ENCODE assay signal across 14 cellular contexts in the genomic region with DNA sequence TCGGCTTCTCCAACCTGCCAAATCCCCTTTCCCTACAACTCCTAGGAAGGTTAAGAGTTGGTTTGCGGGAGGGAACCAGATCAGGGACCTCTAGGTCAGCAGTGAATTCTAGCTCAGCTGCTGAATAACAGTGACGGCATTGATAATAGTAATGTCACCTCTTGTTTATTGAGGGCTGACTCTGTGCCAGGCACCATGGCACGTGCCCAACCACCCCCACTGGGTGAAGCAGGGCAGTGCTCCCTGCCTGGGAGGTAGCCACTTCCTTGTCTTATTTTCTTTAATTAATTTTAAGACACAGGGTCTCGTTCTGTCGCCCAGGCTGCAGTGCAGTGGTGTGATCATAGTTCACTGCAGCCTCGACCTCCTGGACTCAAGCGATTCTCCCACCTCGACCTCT. TPM values are rescaled to one million over a fixed set of nuclear protein-coding genes. Genes with fewer than 3 reads are reported as not detected.
A peak's percentile ranks its signal among the peaks of the same experiment; 100 is the strongest.
DNase-seq lines count a peak whose midpoint lies in the region; ATAC-seq and TF ChIP-seq lines count a peak whose summit lies in the region.
"Had no signal": no experiment of that assay in that cellular context is flagged by ENCODE, and none has a peak within 500 bp of the region (broad histone marks: within the 10 kb centered on the region; RNA-seq: fewer than 3 reads in every experiment).

No MANE protein-coding gene starts in this region.

- no peaks in the 10 kb centered on the region for H4K20me1 ChIP-seq in KMS-11 (ENCODE audit: insufficient read depth)

- H3K4me3 ChIP-seq in KMS-11 (IDR thresholded peaks at IDR 0.05; ENCODE audit: insufficient read depth, low read depth, low read length) (no peak overlapping the region), mesenchymal stem cell (ENCODE audit: insufficient read depth in 1 of 2, low read depth in 1 of 2, low read length in 2 of 2) (peak overlapping the region in 1 of 2 experiments; percentile 40)

- in situ Hi-C loops in ACHN (cut with HindIII; ENCODE audit: low pct_ligation_motif_present, low pct_unique_long_range_greater_than_20kb, low sequenced_read_pairs) = no loop called here

- H3K36me3 ChIP-seq in KMS-11 (ENCODE audit: insufficient read depth) = no peaks in the 10 kb centered on the region
- no peaks in the 10 kb centered on the region for H3K36me3 ChIP-seq in mesenchymal stem cell (ENCODE audit: control insufficient read depth in 1 of 2, insufficient read depth in 2 of 2, low read depth in 1 of 2, low read length in 2 of 2)

- no peaks in the 10 kb centered on the region for H3K79me2 ChIP-seq in KMS-11 (ENCODE audit: insufficient read depth, low read depth)

- H3K4me2 ChIP-seq in KMS-11 (peak overlapping the region; percentile 38; the same call in 1 of the 2 replicates), mesenchymal stem cell (ENCODE audit: low read length, poor library complexity, severe bottlenecking) (no peak overlapping the region)

- H3K9me3 ChIP-seq in mesenchymal stem cell (ENCODE audit: control insufficient read depth, low read length) = no peaks in the 10 kb centered on the region

- H3K27me3 Mint-ChIP-seq in MCF 10A (ENCODE audit: insufficient read depth, unreplicated experiment) = no peaks in the 10 kb centered on the region
- H3K27me3 Mint-ChIP-seq in activated CD8-positive, alpha-beta memory T cell treated with anti-CD3 and anti-CD28 coated beads, Interleukin-2, amount 10 ng/mL, durations not matched to agents 7 days and 5 days = peaks cover 20% of the 10 kb centered on the region

- H2AFZ ChIP-seq in KMS-11 (ENCODE audit: low read depth) = no peak overlapping the region
- no peak overlapping the region for H2AFZ ChIP-seq in mesenchymal stem cell (ENCODE audit: low read depth, low read length)

- intact Hi-C loops in MCF 10A (cut with micrococcal nuclease) = no loop called here

- H4K91ac ChIP-seq in mesenchymal stem cell (ENCODE audit: low read length) = no peak overlapping the region

- H3K14ac ChIP-seq in mesenchymal stem cell (ENCODE audit: low read length in 2 of 2) = peak overlapping the region in 1 of 2 experiments; percentile 56

- no peaks in the 10 kb centered on the region for H3K27me3 ChIP-seq in KMS-11 (ENCODE audit: insufficient read depth, low read depth)
- no peaks in the 10 kb centered on the region for H3K27me3 ChIP-seq in mesenchymal stem cell (ENCODE audit: control insufficient read depth in 1 of 2, insufficient read depth in 1 of 2, low read length in 2 of 2)

- H2BK15ac ChIP-seq in mesenchymal stem cell (ENCODE audit: low read depth, poor library complexity, severe bottlenecking) = peak overlapping the region; percentile 15

- H2BK12ac ChIP-seq in mesenchymal stem cell (ENCODE audit: low read length in 2 of 2) = peak overlapping the region in 1 of 2 experiments; percentile 97

- POLR2A ChIA-PET in MCF 10A (lab: Yijun Ruan, JAX) = interaction anchor here (0.5 to 1.5 kb wide), 14 partner anchors 14 to 468 kb away, joined by 3 to 14 read pairs (median 4); a partner anchor contains a TSS

- H3K23ac ChIP-seq in mesenchymal stem cell (ENCODE audit: low read length in 2 of 2) = no peak overlapping the region

- H2BK120ac ChIP-seq in mesenchymal stem cell (ENCODE audit: low read depth, low read length) = peak overlapping the region; percentile 80

- peak overlapping the region; percentile 59 for H3K4me3 Mint-ChIP-seq in MCF 10A (ENCODE audit: unreplicated experiment)
- H3K4me3 Mint-ChIP-seq in activated CD8-positive, alpha-beta memory T cell treated with anti-CD3 and anti-CD28 coated beads, Interleukin-2, amount 10 ng/mL, durations not matched to agents 7 days and 5 days = no peak overlapping the region
- H3K4me3 Mint-ChIP-seq: activated CD4-positive, alpha-beta T cell treated with anti-CD3 and anti-CD28 coated beads, Interleukin-2, amount 10 ng/mL, durations not matched to agents 7 days and 5 days; CD4-positive, alpha-beta memory T cell had no signal

- peak overlapping the region in 1 of 2 experiments; percentile 92 for H3K4ac ChIP-seq in mesenchymal stem cell (ENCODE audit: low read depth in 1 of 2, low read length in 2 of 2)

- no peaks in the 10 kb centered on the region for H3K36me3 Mint-ChIP-seq in MCF 10A (ENCODE audit: insufficient read depth, unreplicated experiment)
- H3K36me3 Mint-ChIP-seq in activated CD8-positive, alpha-beta memory T cell treated with anti-CD3 and anti-CD28 coated beads, Interleukin-2, amount 10 ng/mL, durations not matched to agents 7 days and 5 days = no peaks in the 10 kb centered on the region

- 73% methylated on average over 8 of the region's 9 CpGs for WGBS in mesenchymal stem cell

- H3K9me3 Mint-ChIP-seq in MCF 10A (ENCODE audit: unreplicated experiment) = no peaks in the 10 kb centered on the region
- H3K9me3 Mint-ChIP-seq in activated CD8-positive, alpha-beta memory T cell treated with anti-CD3 and anti-CD28 coated beads, Interleukin-2, amount 10 ng/mL, durations not matched to agents 7 days and 5 days (ENCODE audit: low read depth) = no peaks in the 10 kb centered on the region
- H3K9me3 Mint-ChIP-seq: activated CD4-positive, alpha-beta T cell treated with anti-CD3 and anti-CD28 coated beads, Interleukin-2, amount 10 ng/mL, durations not matched to agents 7 days and 5 days; CD4-positive, alpha-beta memory T cell had no signal

- peak overlapping the region; percentile 83 for H3K27ac Mint-ChIP-seq in MCF 10A (ENCODE audit: low read depth, unreplicated experiment)
- no peak overlapping the region for H3K27ac Mint-ChIP-seq in activated CD8-positive, alpha-beta memory T cell treated with anti-CD3 and anti-CD28 coated beads, Interleukin-2, amount 10 ng/mL, durations not matched to agents 7 days and 5 days
- H3K27ac Mint-ChIP-seq: activated CD4-positive, alpha-beta T cell treated with anti-CD3 and anti-CD28 coated beads, Interleukin-2, amount 10 ng/mL, durations not matched to agents 7 days and 5 days had no signal

- DNase-seq in MCF 10A (ENCODE audit: unreplicated experiment) (no peak), mesenchymal stem cell (no peak), ACHN (no peak), activated T-cell treated with anti-CD3 and anti-CD28 coated beads for 4 hours (no peak)
- DNase-seq in activated CD8-positive, alpha-beta memory T cell treated with anti-CD3 and anti-CD28 coated beads, Interleukin-2, amount 10 ng/mL, durations not matched to agents 7 days and 5 days = no peak
- DNase-seq: activated CD4-positive, alpha-beta T cell treated with anti-CD3 and anti-CD28 coated beads, Interleukin-2, amount 10 ng/mL, durations not matched to agents 7 days and 5 days; CD4-positive, alpha-beta memory T cell; Kasumi-1; stimulated activated CD4-positive, alpha-beta T cell treated with anti-CD3 and anti-CD28 coated beads, Interleukin-2, amount 100 ng/mL, for 48 hours; stimulated activated naive CD8-positive, alpha-beta T cell treated with anti-CD3 and anti-CD28 coated beads, Interleukin-15, Interleukin-2, amounts not matched to agents 100 U/mL and 50 U/mL, for 24 hours had no signal

- peak overlapping the region; percentile 57 for H4K8ac ChIP-seq in mesenchymal stem cell (ENCODE audit: low read length)

- no peak overlapping the region for H3K9ac ChIP-seq in KMS-11
- H3K9ac ChIP-seq in mesenchymal stem cell (ENCODE audit: low read length) = peak overlapping the region; percentile 86

- ATAC-seq in activated CD8-positive, alpha-beta memory T cell treated with anti-CD3 and anti-CD28 coated beads, Interleukin-2, amount 10 ng/mL, durations not matched to agents 7 days and 5 days = no peak
- ATAC-seq in HG03457 (IDR thresholded peaks at IDR 0.05; ENCODE audit: unreplicated experiment) = no peak
- ATAC-seq: stimulated activated naive CD8-positive, alpha-beta T cell treated with anti-CD3 and anti-CD28 coated beads, Interleukin-15, Interleukin-2, amounts not matched to agents 100 U/mL and 50 U/mL, for 24 hours had no signal

- H2BK5ac ChIP-seq in mesenchymal stem cell (ENCODE audit: low read depth, low read length, poor library complexity, severe bottlenecking) = peak overlapping the region; percentile 80

- H3K18ac ChIP-seq in mesenchymal stem cell (ENCODE audit: low read depth in 1 of 2, low read length in 2 of 2) = peak overlapping the region; percentile 50 to 86

- CTCF ChIA-PET in MCF 10A (lab: Yijun Ruan, JAX) = interaction anchor here (0.6 to 3.5 kb wide), 3 partner anchors 14 to 95 kb away, joined by 3 to 29 read pairs (median 3); no protein-coding TSS in a partner anchor
- CTCF ChIA-PET in activated CD8-positive, alpha-beta memory T cell treated with anti-CD3 and anti-CD28 coated beads, Interleukin-2, amount 10 ng/mL, durations not matched to agents 7 days and 5 days (lab: Charles Lee) = no interaction called here

- H3K27ac ChIP-seq in KMS-11 (peak overlapping the region; percentile 55; the same call in 1 of the 2 replicates), mesenchymal stem cell (ENCODE audit: low read length, poor library complexity, severe bottlenecking) (peak overlapping the region; percentile 94), temporal lobe (ENCODE audit: low read depth, low read length) (peak overlapping the region; percentile 36)

- H3K4me1 ChIP-seq in KMS-11 (ENCODE audit: low read depth, poor library complexity, severe bottlenecking) (peaks cover 51% of the 10 kb centered on the region), mesenchymal stem cell (ENCODE audit: control insufficient read depth, insufficient read depth, low read depth, low read length) (peaks cover 47% of the 10 kb centered on the region)

- TF ChIP-seq CTCF in KMS-11 (conservative IDR thresholded peaks at IDR 0.05; ENCODE audit: low read depth, low read length) (no peak), MCF 10A (IDR thresholded peaks at IDR 0.05; ENCODE audit: unreplicated experiment) (no peak)

- H2AK5ac ChIP-seq in mesenchymal stem cell (ENCODE audit: low read length, severe bottlenecking) = peak overlapping the region; percentile 99

- no TSS peak for BruUV-seq in MCF 10A (replicated peaks; lab: Mats Ljungman, UMichigan)

- peaks cover 56% of the 10 kb centered on the region for H3K4me1 Mint-ChIP-seq in MCF 10A (ENCODE audit: insufficient read depth, unreplicated experiment)
- peaks cover 1% of the 10 kb centered on the region for H3K4me1 Mint-ChIP-seq in activated CD8-positive, alpha-beta memory T cell treated with anti-CD3 and anti-CD28 coated beads, Interleukin-2, amount 10 ng/mL, durations not matched to agents 7 days and 5 days
- H3K4me1 Mint-ChIP-seq: activated CD4-positive, alpha-beta T cell treated with anti-CD3 and anti-CD28 coated beads, Interleukin-2, amount 10 ng/mL, durations not matched to agents 7 days and 5 days had no signal

- H3K79me1 ChIP-seq in mesenchymal stem cell (replicated peaks; ENCODE audit: low read length, poor library complexity, severe bottlenecking) = no peaks in the 10 kb centered on the region

RNA-seq across cellular contexts. Expression of a gene that starts 5.5 kb away (rescaled TPM):
- total RNA-seq in MCF 10A (2022) = 49.1 and 50.1 TPM in 2 replicates
- polyA plus RNA-seq in mesenchymal stem cell (2013, experiment 1 of 2) = 0.46 TPM
- polyA plus RNA-seq in mesenchymal stem cell (2013, experiment 2 of 2) = 0.47 TPM
- 0.49 TPM for total RNA-seq in temporal lobe
- total RNA-seq in activated CD8-positive, alpha-beta memory T cell treated with anti-CD3 and anti-CD28 coated beads, Interleukin-2, amount 10 ng/mL, durations not matched to agents 7 days and 5 days = under 1 TPM in 1 of 2 experiments, not detected in 1; 0.09 TPM
- total RNA-seq: activated CD4-positive, alpha-beta T cell treated with anti-CD3 and anti-CD28 coated beads, Interleukin-2, amount 10 ng/mL, durations not matched to agents 7 days and 5 days; CD4-positive, alpha-beta memory T cell; T-helper 1 cell treated with Interleukin-12 subunit alpha and Interleukin-12 subunit beta and Interleukin-4 antibody, amounts not matched to agents 30 ng/mL and 1 ng/mL, for 36 hours had no signal

RNA-seq across cellular contexts. Expression of a gene that starts 15.6 kb away (rescaled TPM):
- 0.22 TPM in 1 of 2 replicates, not detected in the other for total RNA-seq in MCF 10A (2022)
- 0.01 TPM for polyA plus RNA-seq in mesenchymal stem cell (2013, experiment 1 of 2)
- polyA plus RNA-seq in mesenchymal stem cell (2013, experiment 2 of 2) = not detected
- total RNA-seq in temporal lobe = 0.49 TPM
- not detected for total RNA-seq in activated CD8-positive, alpha-beta memory T cell treated with anti-CD3 and anti-CD28 coated beads, Interleukin-2, amount 10 ng/mL, durations not matched to agents 7 days and 5 days
- total RNA-seq: activated CD4-positive, alpha-beta T cell treated with anti-CD3 and anti-CD28 coated beads, Interleukin-2, amount 10 ng/mL, durations not matched to agents 7 days and 5 days; CD4-positive, alpha-beta memory T cell; T-helper 1 cell treated with Interleukin-12 subunit alpha and Interleukin-12 subunit beta and Interleukin-4 antibody, amounts not matched to agents 30 ng/mL and 1 ng/mL, for 36 hours had no signal
- polyA plus RNA-seq: CD4-positive, alpha-beta memory T cell had no signal

Comparison
In these comparisons a context has a peak if more than half of its experiments do, and no peak if none do; other contexts are left out.
1. H3K27ac ChIP-seq: peak in every context shown above with its lines; median percentile 94 in mesenchymal stem cell; 55 in KMS-11; 36 in temporal lobe.
2. RNA of a gene that starts 5.5 kb away (total RNA-seq): 49.1 to 50.1 TPM in MCF 10A; 0.49 TPM in temporal lobe (single experiment) and 0.09 TPM in activated CD8-positive, alpha-beta memory T cell treated with anti-CD3 and anti-CD28 coated beads, Interleukin-2, amount 10 ng/mL, durations not matched to agents 7 days and 5 days; every median in the first group is over 10 times any median in the second.